ENCODE assay signal across 7 cellular contexts in the genomic region with DNA sequence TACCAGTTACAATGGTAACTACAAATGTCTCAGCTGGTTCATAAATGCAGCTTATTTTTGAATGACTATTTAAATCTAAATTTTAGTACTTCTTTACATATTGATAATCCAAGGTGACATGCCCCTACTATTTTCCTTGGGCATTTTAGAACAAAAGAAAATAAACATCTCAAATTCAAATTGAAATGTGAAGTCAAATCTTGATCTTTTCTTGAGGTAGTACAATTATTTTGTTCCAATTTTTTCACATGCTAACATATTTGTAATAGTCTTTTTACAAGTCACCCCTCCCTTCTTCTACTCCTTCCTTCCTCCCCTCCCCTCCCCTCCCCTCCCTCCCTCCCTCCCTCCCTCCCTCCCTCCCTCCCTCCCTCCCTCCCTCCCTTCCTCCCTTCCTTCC.
"Had no signal": no experiment of that assay in that cellular context is flagged by ENCODE, and none has a peak within 500 bp of the region (broad histone marks: within the 10 kb centered on the region; RNA-seq: fewer than 3 reads in every experiment).

No MANE protein-coding gene starts in this region.

- H3K4me3 ChIP-seq: GM12878 had no signal

- ATAC-seq: GM12878 had no signal

- DNase-seq: GDM1, GF-D8 had no signal

- FAIRE-seq: GM12878, GM12891, GM12892, GM18507, GM19239 had no signal
